15 cellular contexts compared by ENCODE assay signal in the genomic region with DNA sequence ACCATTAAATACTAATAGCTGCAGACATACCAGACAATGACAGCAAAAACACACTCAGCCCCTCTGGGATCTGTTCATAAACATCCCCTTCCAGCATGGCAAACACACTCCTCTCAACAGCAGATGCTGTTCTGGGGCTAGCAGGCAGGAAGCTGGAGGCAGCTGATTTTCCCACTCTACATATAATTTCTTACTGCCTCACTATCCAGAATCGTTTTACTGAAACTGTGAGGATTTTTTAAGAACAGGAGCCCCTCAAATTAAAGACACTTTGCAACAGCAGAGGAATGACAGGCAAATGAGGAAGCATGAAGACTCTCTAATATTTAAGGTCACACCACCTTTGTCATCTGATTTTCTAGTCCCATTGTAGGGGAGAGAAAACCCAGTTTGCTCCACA.
DNase-seq lines count a peak whose midpoint lies in the region; ATAC-seq and TF ChIP-seq lines count a peak whose summit lies in the region.
"Had no signal": no experiment of that assay in that cellular context is flagged by ENCODE, and none has a peak within 500 bp of the region (broad histone marks: within the 10 kb centered on the region; RNA-seq: fewer than 3 reads in every experiment).

No MANE protein-coding gene starts in this region.

- DNase-seq in NCI-H2107 treated with DMSO at 0.1 percent for 48 hours (lab: John Stamatoyannopoulos, UW; ENCODE audit: unreplicated experiment) (peak; percentile 13), NCI-H2107 (lab: John Stamatoyannopoulos, UW) (no peak), substantia nigra (lab: John Stamatoyannopoulos, UW) (peak in 21 of 49 donors; percentile 1 to 44 (median 10)), NCI-H1048 (lab: John Stamatoyannopoulos, UW) (no peak), NK-92 (lab: John Stamatoyannopoulos, UW; ENCODE audit: unreplicated experiment) (no peak)
- DNase-seq: activated CD8-positive, alpha-beta T cell treated with anti-CD3 and anti-CD28 coated beads, Interleukin-2, amount 10 ng/mL, durations not matched to agents 7 days and 5 days; CD4-positive, alpha-beta memory T cell; naive thymus-derived CD8-positive, alpha-beta T cell; NCI-H524 treated with DMSO at 0.1 percent for 48 hours; T-helper 1 cell; trophoblast cell had no signal

- H3K4me2 ChIP-seq in OCI-LY3 (ENCODE audit: low read length): peak overlapping the region; percentile 79

- peaks cover 3% of the 10 kb centered on the region for H4K20me1 ChIP-seq in OCI-LY3 (ENCODE audit: insufficient read depth, low read length)

- H3K36me3 ChIP-seq in OCI-LY3 (replicated peaks; ENCODE audit: low read depth, low read length): no peaks in the 10 kb centered on the region
- H3K36me3 ChIP-seq: HAP-1 had no signal

- H3K4me1 ChIP-seq in OCI-LY3 (ENCODE audit: low read length): peaks cover 49% of the 10 kb centered on the region
- H3K4me1 ChIP-seq: HAP-1 had no signal

- no peak overlapping the region for H3K4me3 ChIP-seq in OCI-LY3 (ENCODE audit: low read length)
- H3K4me3 ChIP-seq: HAP-1 had no signal

- TF ChIP-seq CTCF in OCI-LY3 (IDR thresholded peaks at IDR 0.05; ENCODE audit: low read depth, low read length): no peak

- no peaks in the 10 kb centered on the region for H3K9me3 ChIP-seq in OCI-LY3 (ENCODE audit: insufficient read depth, low read length)
- H3K9me3 ChIP-seq: HAP-1 had no signal

- no peaks in the 10 kb centered on the region for H3K79me2 ChIP-seq in OCI-LY3 (ENCODE audit: low read length)

- H2AFZ ChIP-seq in OCI-LY3 (ENCODE audit: low read depth, low read length): no peak overlapping the region

- no peak overlapping the region for H3K9ac ChIP-seq in OCI-LY3 (ENCODE audit: low read length)

- ATAC-seq in HG03097 (IDR thresholded peaks at IDR 0.05; ENCODE audit: low FRiP score, unreplicated experiment): no peak
- ATAC-seq: activated CD8-positive, alpha-beta T cell treated with anti-CD3 and anti-CD28 coated beads, Interleukin-2, amount 10 ng/mL, durations not matched to agents 7 days and 5 days; naive thymus-derived CD8-positive, alpha-beta T cell had no signal

- H3K27ac ChIP-seq in OCI-LY3 (ENCODE audit: low read length): no peak overlapping the region
- peak overlapping the region; percentile 30 for H3K27ac ChIP-seq in layer of hippocampus (ENCODE audit: low read depth, low read length)
- peak overlapping the region; percentile 87 for H3K27ac ChIP-seq in substantia nigra (ENCODE audit: low read depth, low read length, poor library complexity, severe bottlenecking)

- peaks cover 12% of the 10 kb centered on the region; the same call in 1 of the 2 replicates for H3K27me3 ChIP-seq in OCI-LY3 (ENCODE audit: low read depth, low read length)
- no peaks in the 10 kb centered on the region for H3K27me3 ChIP-seq in layer of hippocampus (ENCODE audit: control insufficient read depth, insufficient read depth, low read length)
